ENCODE assay signal across 11 cellular contexts in the genomic region with DNA sequence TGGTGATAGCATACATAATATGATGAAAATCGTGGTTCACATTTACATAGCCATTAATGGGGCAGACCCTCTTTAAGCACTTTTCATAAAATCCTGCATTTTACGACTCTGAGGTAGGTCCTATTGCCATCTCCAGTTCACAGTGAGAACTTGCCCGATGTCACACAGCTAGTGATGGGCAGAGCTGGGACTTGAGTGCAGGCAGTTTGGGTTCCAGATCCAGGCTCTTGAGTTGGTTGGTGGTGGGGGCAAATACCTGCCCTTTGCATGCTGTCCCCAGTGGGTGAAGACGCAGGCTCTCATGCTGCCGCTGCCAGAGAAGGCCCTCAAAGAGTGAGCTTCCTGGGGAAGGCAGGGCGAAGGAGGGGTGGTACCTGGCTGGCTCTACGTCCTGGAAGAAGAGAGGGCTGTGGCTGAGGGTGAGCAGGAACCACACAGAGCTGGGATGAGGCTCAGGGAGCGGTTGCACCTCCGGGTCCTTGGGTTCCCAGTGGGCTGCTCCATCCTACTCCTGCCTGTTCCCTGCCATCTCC. TPM values are rescaled to one million over a fixed set of nuclear protein-coding genes. Genes with fewer than 3 reads are reported as not detected.
DNase-seq lines count a peak whose midpoint lies in the region; ATAC-seq and TF ChIP-seq lines count a peak whose summit lies in the region.
"Had no signal": no experiment of that assay in that cellular context is flagged by ENCODE, and none has a peak within 500 bp of the region (broad histone marks: within the 10 kb centered on the region; RNA-seq: fewer than 3 reads in every experiment).

No MANE protein-coding gene starts in this region.

- peaks cover 15 to 26% (median 22%) of the 10 kb centered on the region in 3 donors for H3K4me1 Mint-ChIP-seq in IgD-negative memory B cell
- H3K4me1 Mint-ChIP-seq in activated naive CD8-positive, alpha-beta T cell treated with anti-CD3 and anti-CD28 coated beads, Interleukin-2, amount 50 U/mL, for 24 hours = peaks cover 28% of the 10 kb centered on the region

- no peaks in the 10 kb centered on the region for H3K9me3 Mint-ChIP-seq in IgD-negative memory B cell
- H3K9me3 Mint-ChIP-seq in activated naive CD8-positive, alpha-beta T cell treated with anti-CD3 and anti-CD28 coated beads, Interleukin-2, amount 50 U/mL, for 24 hours = no peaks in the 10 kb centered on the region

- H3K36me3 ChIP-seq in left lung = no peaks in the 10 kb centered on the region
- H3K36me3 ChIP-seq: breast epithelium, thyroid gland had no signal

- ATAC-seq in activated naive CD8-positive, alpha-beta T cell treated with anti-CD3 and anti-CD28 coated beads, Interleukin-2, amount 50 U/mL, for 24 hours = no peak
- no peak for ATAC-seq in left lung

- H3K27me3 Mint-ChIP-seq in IgD-negative memory B cell = no peaks in the 10 kb centered on the region
- H3K27me3 Mint-ChIP-seq in activated naive CD8-positive, alpha-beta T cell treated with anti-CD3 and anti-CD28 coated beads, Interleukin-2, amount 50 U/mL, for 24 hours = no peaks in the 10 kb centered on the region

- peak overlapping the region in 2 of 3 donors; percentile 64 to 92 for H3K27ac Mint-ChIP-seq in IgD-negative memory B cell
- peak overlapping the region; percentile 90 for H3K27ac Mint-ChIP-seq in activated naive CD8-positive, alpha-beta T cell treated with anti-CD3 and anti-CD28 coated beads, Interleukin-2, amount 50 U/mL, for 24 hours

- no peak overlapping the region for H3K27ac ChIP-seq in left lung
- H3K27ac ChIP-seq: 22Rv1, thyroid gland had no signal

- H3K36me3 Mint-ChIP-seq in IgD-negative memory B cell = no peaks in the 10 kb centered on the region
- no peaks in the 10 kb centered on the region for H3K36me3 Mint-ChIP-seq in activated naive CD8-positive, alpha-beta T cell treated with anti-CD3 and anti-CD28 coated beads, Interleukin-2, amount 50 U/mL, for 24 hours (ENCODE audit: low read depth)

- H3K27me3 ChIP-seq in left lung = no peaks in the 10 kb centered on the region
- H3K27me3 ChIP-seq: breast epithelium, thyroid gland had no signal

- peaks cover 24 to 25% of the 10 kb centered on the region in 2 donors for H3K4me1 ChIP-seq in left lung
- H3K4me1 ChIP-seq: breast epithelium had no signal

- no peak overlapping the region for H3K4me3 ChIP-seq in left lung
- H3K4me3 ChIP-seq: thyroid gland had no signal

- H3K4me3 Mint-ChIP-seq in IgD-negative memory B cell = peak overlapping the region in 2 of 4 donors; percentile 60 to 73
- H3K4me3 Mint-ChIP-seq in activated naive CD8-positive, alpha-beta T cell treated with anti-CD3 and anti-CD28 coated beads, Interleukin-2, amount 50 U/mL, for 24 hours = peak overlapping the region; percentile 70

- intact Hi-C loops in left lung (cut with DNase I) = no loop called here

- DNase-seq in DMS53 (lab: John Stamatoyannopoulos, UW) (peak; percentile 39), DMS53 treated with DMSO at 0.1 percent for 48 hours (lab: John Stamatoyannopoulos, UW; ENCODE audit: unreplicated experiment) (no peak), occipital lobe (lab: John Stamatoyannopoulos, UW) (peak; percentile 16), left lung (no peak), iPS-NIHi7 (ENCODE audit: extremely low spot score) (no peak)
- DNase-seq in activated naive CD8-positive, alpha-beta T cell treated with anti-CD3 and anti-CD28 coated beads, Interleukin-2, amount 50 U/mL, for 24 hours = no peak
- no peak for DNase-seq in activated effector memory CD4-positive, alpha-beta T cell treated with Interleukin-2 at 50 U/mL for 16 hours

- H3K9me3 ChIP-seq in left lung = no peaks in the 10 kb centered on the region
- H3K9me3 ChIP-seq: breast epithelium, thyroid gland had no signal

- no peak for TF ChIP-seq CTCF in left lung (IDR thresholded peaks at IDR 0.05)

RNA-seq across cellular contexts. Expression of a gene that starts 6.1 kb away (rescaled TPM):
- polyA plus RNA-seq in IgD-negative memory B cell = 40.6 TPM
- total RNA-seq in occipital lobe (3.7 TPM), left lung (10 to 100 TPM; 26.5 to 27.0 TPM)

RNA-seq across cellular contexts. Expression of a gene that starts 34.9 kb away (rescaled TPM):
- 6.7 TPM for polyA plus RNA-seq in IgD-negative memory B cell
- 0.78 TPM for total RNA-seq in occipital lobe
- 100 to 1,000 TPM; 107 to 147 TPM for total RNA-seq in left lung

Comparison
In these comparisons a context has a peak if more than half of its experiments do, and no peak if none do; other contexts are left out.
1. DNase-seq: peak in DMS53 (single experiment) and occipital lobe (single experiment); none in DMS53 treated with DMSO at 0.1 percent for 48 hours (single experiment), activated naive CD8-positive, alpha-beta T cell treated with anti-CD3 and anti-CD28 coated beads, Interleukin-2, amount 50 U/mL, for 24 hours (single experiment), left lung (0 of 2), activated effector memory CD4-positive, alpha-beta T cell treated with Interleukin-2 at 50 U/mL for 16 hours (single experiment) and iPS-NIHi7 (single experiment).
2. RNA of a gene that starts 34.9 kb away (total RNA-seq): 107 to 147 TPM in left lung; 0.78 TPM in occipital lobe (single experiment); every median in the first group is over 10 times any median in the second.